In genomic region chr19:1266116-1266817, GRCh38 we compare ENCODE assay signal across 8 cellular contexts. TPM values are rescaled to one million over a fixed set of nuclear protein-coding genes. Genes with fewer than 3 reads are reported as not detected.
DNase-seq lines count a peak whose midpoint lies in the region; ATAC-seq and TF ChIP-seq lines count a peak whose summit lies in the region.

No MANE protein-coding gene starts in this region.

- H3K9me3 ChIP-seq in left ventricle myocardium inferior (replicated peaks), result no peaks in the 10 kb centered on the region

- H3K36me3 Mint-ChIP-seq in Calu3 (ENCODE audit: insufficient read depth, unreplicated experiment), result peaks cover 78% of the 10 kb centered on the region

- CTCF ChIA-PET in Calu3 (lab: Charles Lee), result interaction anchor here (0.8 to 2.2 kb wide), 4 partner anchors 13 to 25 kb away, joined by 3 to 177 read pairs (median 6); partner anchors contain the start of gene ATP5F1D

- no peaks in the 10 kb centered on the region for H3K27me3 Mint-ChIP-seq in Calu3 (ENCODE audit: unreplicated experiment)

- no peak for TF ChIP-seq CTCF in Calu3 (IDR thresholded peaks at IDR 0.05; ENCODE audit: unreplicated experiment)
- no peak for TF ChIP-seq CTCF in left ventricle myocardium inferior (IDR thresholded peaks at IDR 0.05; ENCODE audit: borderline replicate concordance)

- H3K4me1 Mint-ChIP-seq in Calu3 (ENCODE audit: low read depth, unreplicated experiment), result peaks cover 55% of the 10 kb centered on the region

- ATAC-seq in GM21529 (IDR thresholded peaks at IDR 0.05; ENCODE audit: unreplicated experiment) (peak; percentile 32), HG02870 (IDR thresholded peaks at IDR 0.05; ENCODE audit: unreplicated experiment) (no peak)

- peaks cover 11% of the 10 kb centered on the region for H3K36me3 ChIP-seq in left ventricle myocardium inferior

- H3K27me3 ChIP-seq in left ventricle myocardium inferior (ENCODE audit: low read depth), result no peaks in the 10 kb centered on the region

- intact Hi-C loops in Calu3 (cut with micrococcal nuclease; ENCODE audit: unreplicated experiment) (no loop called here), left ventricle myocardium inferior (cut with micrococcal nuclease) (no loop called here), posterior vena cava (cut with DNase I) (loop anchor here in 1 of 2 donors (2.0 kb wide), 1 partner anchor 21 kb away; no protein-coding TSS in a partner anchor)

- peaks cover 83% of the 10 kb centered on the region for H3K4me1 ChIP-seq in left ventricle myocardium inferior

- H3K4me3 ChIP-seq in left ventricle myocardium inferior, result peak overlapping the region; percentile 67

- DNase-seq in Calu3 (peak; percentile 82), LoVo (ENCODE audit: low spot score) (peak; percentile 85), SW 1271 (lab: John Stamatoyannopoulos, UW) (peak; percentile 78 to 82), amniotic epithelial cell (ENCODE audit: low read depth) (peak; percentile 74), left ventricle myocardium inferior (peak; percentile 90), posterior vena cava (ENCODE audit: low spot score) (peak; percentile 97)

- peak overlapping the region; percentile 100 for H3K27ac ChIP-seq in left ventricle myocardium inferior (replicated peaks)

- BruUV-seq in Calu3 (replicated peaks; lab: Mats Ljungman, UMichigan), result no TSS peak

- no peak overlapping the region for H3K27ac Mint-ChIP-seq in Calu3 (ENCODE audit: unreplicated experiment)

- no peaks in the 10 kb centered on the region for H3K9me3 Mint-ChIP-seq in Calu3 (ENCODE audit: low read depth, unreplicated experiment)

- peak overlapping the region; percentile 92 for H3K4me3 Mint-ChIP-seq in Calu3 (ENCODE audit: low read depth, unreplicated experiment)

RNA-seq across cellular contexts. Expression of gene CIRBP, which starts 2.9 kb away (rescaled TPM):
- total RNA-seq in Calu3 (2022), result 102 and 112 TPM in 2 replicates
- total RNA-seq in left ventricle myocardium inferior, result 229 TPM
- 100 to 1,000 TPM; 447 to 636 TPM for total RNA-seq in posterior vena cava

RNA-seq across cellular contexts. Expression of gene FAM174C, which starts 9.1 kb away (rescaled TPM):
- 32.9 and 34.4 TPM in 2 replicates for total RNA-seq in Calu3 (2022)
- total RNA-seq in left ventricle myocardium inferior, result 12.4 TPM
- 10 to 100 TPM; 25.2 to 27.2 TPM for total RNA-seq in posterior vena cava

RNA-seq across cellular contexts. Expression of gene MIDN, which starts 17.9 kb away (rescaled TPM):
- total RNA-seq in Calu3 (2022) (61.8 and 72.4 TPM in 2 replicates), left ventricle myocardium inferior (60.5 TPM), posterior vena cava (10 to 100 TPM; 76.5 to 86.3 TPM)

RNA-seq across cellular contexts. Expression of gene EFNA2, which starts 19.4 kb away (rescaled TPM):
- 0.90 and 0.95 TPM in 2 replicates for total RNA-seq in Calu3 (2022)
- not detected for total RNA-seq in left ventricle myocardium inferior
- not detected for total RNA-seq in posterior vena cava

RNA-seq across cellular contexts. Expression of gene ATP5F1D, which starts 24.7 kb away (rescaled TPM):
- total RNA-seq in Calu3 (2022) (86.6 and 91.8 TPM in 2 replicates), left ventricle myocardium inferior (501 TPM), posterior vena cava (100 to 1,000 TPM; 125 to 137 TPM)
